14 cellular contexts compared by ENCODE assay signal in the genomic region with DNA sequence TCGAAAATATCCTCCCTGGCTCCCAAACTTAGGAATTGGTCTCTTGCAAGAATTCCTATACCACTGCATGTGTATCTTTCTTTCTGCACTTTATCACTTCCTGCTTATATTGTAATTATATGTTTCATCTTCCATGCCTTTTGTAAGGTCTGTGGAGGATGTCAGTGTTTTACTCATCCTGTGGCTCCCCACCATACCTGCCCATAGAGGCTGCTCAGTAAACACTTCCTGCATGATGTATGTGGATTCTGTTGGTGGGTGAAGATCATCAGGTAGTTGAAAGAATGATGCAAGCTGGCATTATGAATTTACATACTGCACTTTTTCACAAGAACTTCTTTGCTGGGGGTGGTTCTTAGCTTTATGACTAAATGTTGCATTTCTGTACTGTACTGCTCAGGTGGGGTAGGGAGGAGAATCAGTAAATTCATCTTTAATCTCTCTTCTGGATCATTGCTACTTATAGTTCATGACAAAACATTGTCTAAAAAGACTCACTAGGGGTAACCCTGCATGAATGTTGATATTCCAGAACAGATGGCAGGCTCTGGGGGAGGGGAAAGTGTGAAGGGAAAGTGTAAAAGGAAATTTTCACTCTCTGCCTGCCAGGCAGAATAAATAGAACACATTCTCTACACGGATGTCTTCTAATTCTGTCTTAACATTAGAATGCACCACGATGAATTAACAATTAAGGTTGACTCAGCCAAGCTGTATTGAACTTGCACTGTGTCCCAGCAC. TPM values are rescaled to one million over a fixed set of nuclear protein-coding genes. Genes with fewer than 3 reads are reported as not detected.
A peak's percentile ranks its signal among the peaks of the same experiment; 100 is the strongest.
DNase-seq lines count a peak whose midpoint lies in the region; ATAC-seq and TF ChIP-seq lines count a peak whose summit lies in the region.
"Had no signal": no experiment of that assay in that cellular context is flagged by ENCODE, and none has a peak within 500 bp of the region (broad histone marks: within the 10 kb centered on the region; RNA-seq: fewer than 3 reads in every experiment).

No MANE protein-coding gene starts in this region.

- no peaks in the 10 kb centered on the region for H3K9me3 Mint-ChIP-seq in stimulated activated naive CD8-positive, alpha-beta T cell treated with anti-CD3 and anti-CD28 coated beads, Interleukin-15, amount 100 ng/mL, for 72 hours

- DNase-seq in mammary epithelial cell (peak; percentile 10), breast epithelium (ENCODE audit: low spot score in 2 of 2) (no peak), NCI-H69 (lab: John Stamatoyannopoulos, UW) (peak; percentile 75), foreskin keratinocyte (peak; percentile 26 to 44), OCI-M1 (lab: John Stamatoyannopoulos, UW) (no peak), KG1 (lab: John Stamatoyannopoulos, UW) (no peak)
- peak in 1 of 2 donors; percentile 33 for DNase-seq in stimulated activated naive CD8-positive, alpha-beta T cell treated with anti-CD3 and anti-CD28 coated beads, Interleukin-15, amount 100 ng/mL, for 72 hours
- DNase-seq: activated CD4-positive, CD25-positive, alpha-beta regulatory T cell; amniotic stem cell; GF-D8; H7; NCI-H1436 treated with DMSO at 0.1 percent for 48 hours had no signal

- H3K79me2 ChIP-seq in mammary epithelial cell (ENCODE audit: insufficient read depth, low read length), result no peaks in the 10 kb centered on the region

- H3K27ac ChIP-seq in mammary epithelial cell (ENCODE audit: insufficient read depth, low read depth, low read length), result no peak overlapping the region
- H3K27ac ChIP-seq in breast epithelium, result no peak overlapping the region
- H3K27ac ChIP-seq in foreskin keratinocyte, result no peak overlapping the region
- H3K27ac ChIP-seq: gastroesophageal sphincter had no signal

- ATAC-seq in foreskin keratinocyte, result peak; percentile 50
- peak; percentile 97 for ATAC-seq in stimulated activated naive CD8-positive, alpha-beta T cell treated with anti-CD3 and anti-CD28 coated beads, Interleukin-15, amount 100 ng/mL, for 72 hours
- ATAC-seq in HG02763 (IDR thresholded peaks at IDR 0.05; ENCODE audit: unreplicated experiment), result no peak
- ATAC-seq: gastroesophageal sphincter had no signal

- H3K4me3 ChIP-seq in mammary epithelial cell (replicated peaks in 1 of 3; ENCODE audit: insufficient read depth in 1 of 3, low read depth in 2 of 3, low read length in 3 of 3) (no peak overlapping the region), breast epithelium (no peak overlapping the region)
- H3K4me3 ChIP-seq: gastroesophageal sphincter had no signal

- H3K27me3 Mint-ChIP-seq in stimulated activated naive CD8-positive, alpha-beta T cell treated with anti-CD3 and anti-CD28 coated beads, Interleukin-15, amount 100 ng/mL, for 72 hours, result no peaks in the 10 kb centered on the region

- H3K36me3 ChIP-seq in mammary epithelial cell (ENCODE audit: insufficient read depth, low read length), result no peaks in the 10 kb centered on the region
- no peaks in the 10 kb centered on the region for H3K36me3 ChIP-seq in breast epithelium
- H3K36me3 ChIP-seq: gastroesophageal sphincter had no signal

- no peaks in the 10 kb centered on the region for H4K20me1 ChIP-seq in mammary epithelial cell (ENCODE audit: insufficient read depth, low read length)

- H3K27ac Mint-ChIP-seq in stimulated activated naive CD8-positive, alpha-beta T cell treated with anti-CD3 and anti-CD28 coated beads, Interleukin-15, amount 100 ng/mL, for 72 hours, result peak overlapping the region; percentile 9 to 92

- WGBS in mammary epithelial cell (ENCODE audit: low coverage, missing lambda C conversion rate), result 35% methylated on average over 3 of the region's 3 CpGs

- dilution Hi-C loops in mammary epithelial cell (cut with HindIII; ENCODE audit: low sequenced_read_pairs), result no loop called here

- H3K4me1 Mint-ChIP-seq in stimulated activated naive CD8-positive, alpha-beta T cell treated with anti-CD3 and anti-CD28 coated beads, Interleukin-15, amount 100 ng/mL, for 72 hours, result peaks cover 11% of the 10 kb centered on the region

- no peak overlapping the region for H3K4me2 ChIP-seq in mammary epithelial cell (ENCODE audit: insufficient read depth, low read depth, low read length)

- no peak for TF ChIP-seq POLR2A in breast epithelium (IDR thresholded peaks at IDR 0.05)

- CTCF ChIA-PET in mammary epithelial cell (lab: Charles Lee; ENCODE audit: low non-redundant PET), result no interaction called here

- no peaks in the 10 kb centered on the region for H3K27me3 ChIP-seq in mammary epithelial cell (ENCODE audit: insufficient read depth, low read length)
- H3K27me3 ChIP-seq in breast epithelium, result no peaks in the 10 kb centered on the region
- no peaks in the 10 kb centered on the region for H3K27me3 ChIP-seq in foreskin keratinocyte
- H3K27me3 ChIP-seq: gastroesophageal sphincter had no signal

- H3K9ac ChIP-seq in mammary epithelial cell (ENCODE audit: insufficient read depth, low read length), result no peak overlapping the region

- H3K9me3 ChIP-seq in mammary epithelial cell (replicated peaks; ENCODE audit: insufficient read depth, low read length), result no peaks in the 10 kb centered on the region
- no peaks in the 10 kb centered on the region for H3K9me3 ChIP-seq in breast epithelium
- H3K9me3 ChIP-seq: gastroesophageal sphincter had no signal

- H2AFZ ChIP-seq in mammary epithelial cell (ENCODE audit: low read depth, low read length), result no peak overlapping the region

- TF ChIP-seq CTCF in mammary epithelial cell (conservative IDR thresholded peaks at IDR 0.05 in 1 of 2, IDR thresholded peaks at IDR 0.05 in 1 of 2; ENCODE audit: extremely low read depth in 1 of 2, insufficient read depth in 1 of 2, low read depth in 1 of 2, low read length in 2 of 2) (no peak), breast epithelium (IDR thresholded peaks at IDR 0.05) (no peak), foreskin keratinocyte (conservative IDR thresholded peaks at IDR 0.05) (no peak)

- H3K4me1 ChIP-seq in mammary epithelial cell (ENCODE audit: insufficient read depth, low read length) (no peaks in the 10 kb centered on the region), breast epithelium (no peaks in the 10 kb centered on the region), foreskin keratinocyte (no peaks in the 10 kb centered on the region)
- H3K4me1 ChIP-seq: gastroesophageal sphincter had no signal

- in situ Hi-C loops in mammary epithelial cell (cut with MboI; ENCODE audit: low sequenced_read_pairs in 2 of 2), result no loop called here

- no TSS peak for BruUV-seq in mammary epithelial cell (replicated peaks; lab: Mats Ljungman, UMichigan)

- intact Hi-C loops in mammary epithelial cell (cut with micrococcal nuclease) (no loop called here), breast epithelium (cut with DNase I; ENCODE audit: low total_unique reads) (no loop called here)

- H3K4me3 Mint-ChIP-seq in stimulated activated naive CD8-positive, alpha-beta T cell treated with anti-CD3 and anti-CD28 coated beads, Interleukin-15, amount 100 ng/mL, for 72 hours, result no peak overlapping the region

RNA-seq across cellular contexts. Expression of a gene that starts 35.9 kb away (rescaled TPM):
- total RNA-seq in mammary epithelial cell (under 1 TPM; 0.28 to 0.33 TPM), breast epithelium (10 to 100 TPM in 1 of 3 donors, 1 to 10 TPM in 2; 1.6 to 32.2 (median 1.8) TPM), foreskin keratinocyte (0.10 and 0.18 TPM in 2 replicates)
- polyA plus RNA-seq in mammary epithelial cell (0.06 TPM), foreskin keratinocyte (0.03 and 0.04 TPM in 2 replicates)
- not detected for polyA minus RNA-seq in mammary epithelial cell

Comparison
In these comparisons a context has a peak if more than half of its experiments do, and no peak if none do; other contexts are left out.
1. DNase-seq: peak in mammary epithelial cell (single experiment), NCI-H69 (single experiment) and foreskin keratinocyte (2 of 2); none in breast epithelium (0 of 2), OCI-M1 (single experiment) and KG1 (single experiment).